8 cellular contexts compared by ENCODE assay signal in genomic region chr10:79246606-79247275, GRCh38.
A peak's percentile ranks its signal among the peaks of the same experiment; 100 is the strongest.
DNase-seq lines count a peak whose midpoint lies in the region; ATAC-seq, FAIRE-seq and TF ChIP-seq lines count a peak whose summit lies in the region.

No MANE protein-coding gene starts in this region.

- H3K27me3 Mint-ChIP-seq in stimulated activated naive B cell treated with anti-CD40 and anti-IgM and Interleukin-4, amounts not matched to agents 10 μg/mL and 1 μg/mL and 100 μg/mL, for 72 hours, result no peaks in the 10 kb centered on the region

- peak; percentile 90 for FAIRE-seq in GM12892 (lab: Jason Lieb, UNC)

- H3K27ac Mint-ChIP-seq in stimulated activated naive B cell treated with anti-CD40 and anti-IgM and Interleukin-4, amounts not matched to agents 10 μg/mL and 1 μg/mL and 100 μg/mL, for 72 hours, result peak overlapping the region; percentile 98

- ATAC-seq in stimulated activated naive B cell treated with anti-CD40 and anti-IgM and Interleukin-4, amounts not matched to agents 10 μg/mL and 1 μg/mL and 100 μg/mL, for 72 hours (replicated peaks), result no peak

- DNase-seq in GM12892 (ENCODE audit: insufficient read length) (no peak), amniotic epithelial cell (ENCODE audit: low read depth) (peak; percentile 39), hepatic stellate cell (ENCODE audit: low spot score) (peak; percentile 59), inferior parietal cortex (ENCODE audit: extremely low spot score) (no peak), NCI-H146 (lab: John Stamatoyannopoulos, UW) (no peak), NCI-H2029 (lab: John Stamatoyannopoulos, UW) (no peak), activated gamma-delta T cell (lab: John Stamatoyannopoulos, UW) (no peak)
- DNase-seq in stimulated activated naive B cell treated with anti-CD40 and anti-IgM and Interleukin-4, amounts not matched to agents 10 μg/mL and 1 μg/mL and 100 μg/mL, for 72 hours, result no peak

- peak overlapping the region; percentile 78 to 81 for H3K4me3 Mint-ChIP-seq in stimulated activated naive B cell treated with anti-CD40 and anti-IgM and Interleukin-4, amounts not matched to agents 10 μg/mL and 1 μg/mL and 100 μg/mL, for 72 hours

- H3K36me3 Mint-ChIP-seq in stimulated activated naive B cell treated with anti-CD40 and anti-IgM and Interleukin-4, amounts not matched to agents 10 μg/mL and 1 μg/mL and 100 μg/mL, for 72 hours, result peaks cover 41 to 63% of the 10 kb centered on the region in 2 donors

- no peak; the same call in 1 of the 2 replicates for TF ChIP-seq POLR2A in GM12892 (IDR thresholded peaks at IDR 0.05; ENCODE audit: low read depth, low read length)

- peaks cover 63 to 86% of the 10 kb centered on the region in 2 donors for H3K4me1 Mint-ChIP-seq in stimulated activated naive B cell treated with anti-CD40 and anti-IgM and Interleukin-4, amounts not matched to agents 10 μg/mL and 1 μg/mL and 100 μg/mL, for 72 hours

- no peaks in the 10 kb centered on the region for H3K9me3 Mint-ChIP-seq in stimulated activated naive B cell treated with anti-CD40 and anti-IgM and Interleukin-4, amounts not matched to agents 10 μg/mL and 1 μg/mL and 100 μg/mL, for 72 hours

Comparison
In these comparisons a context has a peak if more than half of its experiments do, and no peak if none do; other contexts are left out.
1. DNase-seq: peak in amniotic epithelial cell (single experiment) and hepatic stellate cell (single experiment); none in GM12892 (single experiment), stimulated activated naive B cell treated with anti-CD40 and anti-IgM and Interleukin-4, amounts not matched to agents 10 μg/mL and 1 μg/mL and 100 μg/mL, for 72 hours (single experiment), inferior parietal cortex (single experiment), NCI-H146 (single experiment), NCI-H2029 (single experiment) and activated gamma-delta T cell (single experiment).